ENCODE assay signal across 1 cellular context in genomic region chr18:8841781-8842485, GRCh38.
TF ChIP-seq lines count a peak whose summit lies in the region.

No MANE protein-coding gene starts in this region.

TF ChIP-seq in IMR-90, 13 proteins besides CTCF, POLR2A, EP300 and RAD21:
- TF ChIP-seq FOS (IDR thresholded peaks at IDR 0.05; ENCODE audit: low read depth, low read length), result no peak
- no peak for TF ChIP-seq MAFK (IDR thresholded peaks at IDR 0.05; ENCODE audit: low read depth, low read length)
